In the genomic region with DNA sequence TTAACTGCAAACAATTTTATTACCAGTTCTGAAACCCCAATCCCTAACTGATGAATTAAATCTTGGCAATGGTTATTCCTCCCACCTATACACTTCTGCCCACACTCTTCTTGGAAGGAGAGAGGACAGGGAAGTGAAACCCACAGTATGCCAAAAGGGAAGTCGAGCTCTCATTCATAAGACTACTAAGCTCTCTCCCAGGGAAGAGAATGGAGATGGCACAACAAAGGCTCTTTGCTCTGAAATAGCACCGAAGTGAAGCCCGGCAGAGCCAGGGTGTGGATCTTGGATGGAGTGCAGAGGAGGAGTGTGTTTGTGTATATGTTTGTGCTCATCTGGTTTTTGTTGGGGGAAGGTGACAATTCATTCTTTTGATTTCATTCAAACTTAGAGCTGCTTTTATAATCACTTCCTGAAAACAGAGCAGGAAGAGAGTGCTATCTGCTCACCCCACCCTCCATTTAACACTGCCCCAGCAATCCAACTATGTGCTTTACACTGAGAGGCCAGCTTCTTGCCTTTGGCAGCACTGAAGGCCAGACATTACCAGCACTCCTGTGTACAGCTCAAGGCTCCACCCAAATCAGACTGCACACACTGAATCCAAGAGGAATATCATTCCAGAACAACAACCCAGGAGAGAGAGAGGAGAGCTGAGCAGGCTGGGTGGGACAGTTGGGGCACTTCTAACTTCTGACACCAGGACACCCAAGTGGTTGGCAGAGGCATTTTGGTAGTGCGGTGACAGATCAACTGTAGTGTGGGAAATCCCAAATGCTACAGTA, we compare ENCODE assay signal across 8 cellular contexts.
DNase-seq lines count a peak whose midpoint lies in the region; ATAC-seq and TF ChIP-seq lines count a peak whose summit lies in the region.

No MANE protein-coding gene starts in this region.

- H3K4me3 Mint-ChIP-seq in activated naive CD4-positive, alpha-beta T cell treated with anti-CD3 and anti-CD28 coated beads, Interleukin-2, amount 10 ng/mL, durations not matched to agents 7 days and 5 days: no peak overlapping the region

- H3K4me1 ChIP-seq in iPS-20b (ENCODE audit: insufficient read depth, low read length): peaks cover 24% of the 10 kb centered on the region

- CTCF ChIA-PET in activated naive CD4-positive, alpha-beta T cell treated with anti-CD3 and anti-CD28 coated beads, Interleukin-2, amount 10 ng/mL, durations not matched to agents 7 days and 5 days (lab: Charles Lee): interaction anchor here (0.6 to 2.2 kb wide), 6 partner anchors 13 to 121 kb away, joined by 3 to 13 read pairs (median 4); no protein-coding TSS in a partner anchor

- no peaks in the 10 kb centered on the region for H3K27me3 Mint-ChIP-seq in activated naive CD4-positive, alpha-beta T cell treated with anti-CD3 and anti-CD28 coated beads, Interleukin-2, amount 10 ng/mL, durations not matched to agents 7 days and 5 days

- peak overlapping the region; percentile 18 for H3K27ac ChIP-seq in iPS-20b (ENCODE audit: low read length)

- H3K36me3 ChIP-seq in iPS-20b (ENCODE audit: insufficient read depth, low read depth, low read length): no peaks in the 10 kb centered on the region; the same call in 1 of the 2 replicates

- H3K9me3 Mint-ChIP-seq in activated naive CD4-positive, alpha-beta T cell treated with anti-CD3 and anti-CD28 coated beads, Interleukin-2, amount 10 ng/mL, durations not matched to agents 7 days and 5 days: no peaks in the 10 kb centered on the region

- no peak for DNase-seq in activated naive CD4-positive, alpha-beta T cell treated with anti-CD3 and anti-CD28 coated beads, Interleukin-2, amount 10 ng/mL, durations not matched to agents 7 days and 5 days
- DNase-seq in activated naive CD4-positive, alpha-beta T cell treated with Interleukin-2 at 50 U/mL for 16 hours: no peak
- DNase-seq in amniotic epithelial cell (ENCODE audit: low read depth) (peak; percentile 42), superior temporal gyrus (ENCODE audit: extremely low spot score) (peak; percentile 68), cerebellar nuclear complex (lab: John Stamatoyannopoulos, UW) (no peak), NCI-H1436 (lab: John Stamatoyannopoulos, UW) (no peak)

- H3K9ac ChIP-seq in iPS-20b (ENCODE audit: low read depth, low read length): no peak overlapping the region

- peaks cover 27% of the 10 kb centered on the region for H3K4me1 Mint-ChIP-seq in activated naive CD4-positive, alpha-beta T cell treated with anti-CD3 and anti-CD28 coated beads, Interleukin-2, amount 10 ng/mL, durations not matched to agents 7 days and 5 days

- no peak for ATAC-seq in GM18505 (IDR thresholded peaks at IDR 0.05; ENCODE audit: unreplicated experiment)

- no peaks in the 10 kb centered on the region for H3K9me3 ChIP-seq in iPS-20b (ENCODE audit: insufficient read depth, low read depth, low read length)

- no peak overlapping the region for H3K4me3 ChIP-seq in iPS-20b (ENCODE audit: low read length)

- H3K27ac Mint-ChIP-seq in activated naive CD4-positive, alpha-beta T cell treated with anti-CD3 and anti-CD28 coated beads, Interleukin-2, amount 10 ng/mL, durations not matched to agents 7 days and 5 days: peak overlapping the region; percentile 83

- H3K36me3 Mint-ChIP-seq in activated naive CD4-positive, alpha-beta T cell treated with anti-CD3 and anti-CD28 coated beads, Interleukin-2, amount 10 ng/mL, durations not matched to agents 7 days and 5 days: peaks cover 35% of the 10 kb centered on the region

- no peaks in the 10 kb centered on the region for H3K27me3 ChIP-seq in iPS-20b (ENCODE audit: insufficient read depth, low read length)

- no peak for TF ChIP-seq POLR2A in GM18505 (IDR thresholded peaks at IDR 0.05; ENCODE audit: borderline replicate concordance, extremely low read depth, insufficient read depth, insufficient read length)

Comparison
In these comparisons a context has a peak if more than half of its experiments do, and no peak if none do; other contexts are left out.
1. DNase-seq: peak in amniotic epithelial cell (single experiment) and superior temporal gyrus (single experiment); none in activated naive CD4-positive, alpha-beta T cell treated with anti-CD3 and anti-CD28 coated beads, Interleukin-2, amount 10 ng/mL, durations not matched to agents 7 days and 5 days (single experiment), activated naive CD4-positive, alpha-beta T cell treated with Interleukin-2 at 50 U/mL for 16 hours (single experiment), cerebellar nuclear complex (0 of 2) and NCI-H1436 (single experiment).